Comparison of ENCODE assay signal across 1 cellular context in the genomic region with DNA sequence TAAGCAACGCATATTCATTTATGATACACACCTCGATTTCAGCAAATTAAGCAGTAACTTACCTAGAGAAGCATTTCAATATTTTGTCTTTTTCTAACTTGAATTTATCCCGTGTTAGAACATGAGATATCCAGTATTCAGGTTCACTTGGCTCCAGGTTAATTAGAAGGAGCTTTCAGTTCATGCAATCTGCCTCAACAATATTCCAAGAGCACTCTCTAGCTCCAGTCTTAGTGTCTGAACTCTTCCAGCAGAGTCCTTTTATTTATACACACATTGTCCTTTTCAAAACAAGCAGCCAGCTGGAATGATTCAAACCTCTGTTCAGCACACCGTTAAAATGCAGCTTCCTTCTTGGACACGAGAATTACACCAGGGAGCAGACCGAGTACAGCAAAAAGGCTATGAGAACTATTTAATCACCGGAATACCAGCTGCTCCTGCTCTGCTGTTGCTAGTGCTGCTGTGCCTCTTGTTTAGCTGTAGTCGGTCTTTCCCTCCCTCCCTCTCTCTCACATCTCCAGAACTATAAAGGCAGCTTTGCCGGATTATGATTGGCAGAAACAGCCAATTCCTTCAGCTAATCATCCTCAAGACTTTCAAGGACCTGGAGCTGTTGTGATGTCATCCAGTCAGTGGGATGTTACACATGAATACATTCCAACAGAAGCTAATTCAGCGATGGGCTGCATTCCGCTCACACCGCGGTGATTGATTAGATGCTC.
TF ChIP-seq lines count a peak whose summit lies in the region.

A gene (minus strand): TSS at position 239 of the 725 bp plus-strand sequence. CDS start 36,584 bp downstream, outside the sequence.

TF ChIP-seq in H1, 55 proteins besides CTCF, POLR2A, EP300 and RAD21:
- no peak for TF ChIP-seq BCL11A (IDR thresholded peaks at IDR 0.05; ENCODE audit: low read depth in 2 of 2, low read length in 2 of 2)
- no peak for TF ChIP-seq PHF8 (conservative IDR thresholded peaks at IDR 0.05; ENCODE audit: low read depth, low read length)
TF ChIP-seq in H1: peak in this region for 0.
